Comparison of ENCODE assay signal across 8 cellular contexts in the genomic region with DNA sequence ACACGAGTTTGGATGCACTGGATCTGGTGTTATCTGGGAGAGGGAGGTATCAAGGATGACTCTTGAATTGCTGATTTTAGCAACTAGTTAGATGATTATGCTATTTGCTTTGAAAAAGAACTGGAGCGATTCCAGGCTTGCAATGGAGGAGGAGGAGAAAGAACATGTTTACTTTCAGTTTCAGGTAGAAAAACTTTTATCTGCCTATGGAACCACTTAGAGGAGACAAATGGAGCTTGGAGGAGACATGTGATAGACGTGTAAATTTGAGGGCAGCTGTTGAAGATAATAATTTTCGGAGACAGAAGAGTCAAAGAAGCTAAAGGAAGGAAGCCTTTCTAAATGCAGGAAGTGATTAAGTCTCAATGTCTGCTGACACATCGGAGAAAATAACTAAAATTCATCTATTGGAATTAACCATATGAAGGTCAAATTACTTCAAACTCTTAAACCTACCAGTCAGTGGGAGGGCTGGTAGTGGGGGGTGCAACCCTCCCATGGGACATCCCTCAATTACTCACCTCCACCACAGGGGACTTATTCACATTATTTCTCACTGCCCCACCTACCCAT. TPM values are rescaled to one million over a fixed set of nuclear protein-coding genes. Genes with fewer than 3 reads are reported as not detected.
A peak's percentile ranks its signal among the peaks of the same experiment; 100 is the strongest.
DNase-seq lines count a peak whose midpoint lies in the region; ATAC-seq and FAIRE-seq lines count a peak whose summit lies in the region.

No MANE protein-coding gene starts in this region.

- peak; percentile 97 for FAIRE-seq in islet of Langerhans (lab: Jason Lieb, UNC)

- DNase-seq in A172 (ENCODE audit: low spot score) = peak; percentile 31
- DNase-seq in HCEC 1CT = peak; percentile 58
- DNase-seq in activated CD4-positive, alpha-beta memory T cell treated with anti-CD3 and anti-CD28 coated beads, Interleukin-2, amount 10 ng/mL, durations not matched to agents 7 days and 5 days = no peak
- DNase-seq in islet precursor cell = no peak
- DNase-seq in NCI-H82 (lab: John Stamatoyannopoulos, UW) = no peak

- peak overlapping the region; percentile 60 to 79 (median 67) for H3K4me3 ChIP-seq in subcutaneous abdominal adipose tissue (ENCODE audit: low read depth in 1 of 5, low read length in 5 of 5)

- H3K9me3 Mint-ChIP-seq in activated CD4-positive, alpha-beta memory T cell treated with anti-CD3 and anti-CD28 coated beads, Interleukin-2, amount 10 ng/mL, durations not matched to agents 7 days and 5 days = peaks cover 4% of the 10 kb centered on the region

- H3K27ac ChIP-seq in subcutaneous abdominal adipose tissue (ENCODE audit: low read depth, low read length) = peak overlapping the region; percentile 64

- H3K27me3 ChIP-seq in subcutaneous abdominal adipose tissue (ENCODE audit: control insufficient read depth in 5 of 5, insufficient read depth in 4 of 5, low read length in 5 of 5) = no peaks in the 10 kb centered on the region

- H3K9ac ChIP-seq in subcutaneous abdominal adipose tissue (ENCODE audit: low read length in 5 of 5) = peak overlapping the region; percentile 2 to 79 (median 62)

- peak overlapping the region; percentile 12 for H3K4me3 Mint-ChIP-seq in activated CD4-positive, alpha-beta memory T cell treated with anti-CD3 and anti-CD28 coated beads, Interleukin-2, amount 10 ng/mL, durations not matched to agents 7 days and 5 days

- peaks cover 4% of the 10 kb centered on the region for H3K4me1 Mint-ChIP-seq in activated CD4-positive, alpha-beta memory T cell treated with anti-CD3 and anti-CD28 coated beads, Interleukin-2, amount 10 ng/mL, durations not matched to agents 7 days and 5 days

- H3K36me3 ChIP-seq in subcutaneous abdominal adipose tissue (ENCODE audit: control insufficient read depth in 5 of 5, insufficient read depth in 5 of 5, low read length in 5 of 5) = no peaks in the 10 kb centered on the region

- no peaks in the 10 kb centered on the region for H3K27me3 Mint-ChIP-seq in activated CD4-positive, alpha-beta memory T cell treated with anti-CD3 and anti-CD28 coated beads, Interleukin-2, amount 10 ng/mL, durations not matched to agents 7 days and 5 days

- no peaks in the 10 kb centered on the region for H3K9me3 ChIP-seq in subcutaneous abdominal adipose tissue (ENCODE audit: control insufficient read depth in 5 of 5, low read length in 5 of 5)

- CTCF ChIA-PET in activated CD4-positive, alpha-beta memory T cell treated with anti-CD3 and anti-CD28 coated beads, Interleukin-2, amount 10 ng/mL, durations not matched to agents 7 days and 5 days (lab: Charles Lee) = no interaction called here

- peaks cover 0 to 10% (median 5%) of the 10 kb centered on the region in 5 donors for H3K4me1 ChIP-seq in subcutaneous abdominal adipose tissue (ENCODE audit: control insufficient read depth in 5 of 5, insufficient read depth in 5 of 5, low read length in 5 of 5)

- POLR2A ChIA-PET in activated CD4-positive, alpha-beta memory T cell treated with anti-CD3 and anti-CD28 coated beads, Interleukin-2, amount 10 ng/mL, durations not matched to agents 7 days and 5 days (lab: Charles Lee) = no interaction called here

- no peak for ATAC-seq in GM19467 (IDR thresholded peaks at IDR 0.05; ENCODE audit: unreplicated experiment)

- no peaks in the 10 kb centered on the region for H3K36me3 Mint-ChIP-seq in activated CD4-positive, alpha-beta memory T cell treated with anti-CD3 and anti-CD28 coated beads, Interleukin-2, amount 10 ng/mL, durations not matched to agents 7 days and 5 days (ENCODE audit: low read depth)

- no peak overlapping the region for H3K27ac Mint-ChIP-seq in activated CD4-positive, alpha-beta memory T cell treated with anti-CD3 and anti-CD28 coated beads, Interleukin-2, amount 10 ng/mL, durations not matched to agents 7 days and 5 days

RNA-seq across cellular contexts. Expression of gene GNAI1, which starts 56.4 kb away (rescaled TPM):
- total RNA-seq in A172 (2014; rRNA removed; shearing (Covaris generic)) = 51.4 and 55.1 TPM in 2 replicates
- total RNA-seq in activated CD4-positive, alpha-beta memory T cell treated with anti-CD3 and anti-CD28 coated beads, Interleukin-2, amount 10 ng/mL, durations not matched to agents 7 days and 5 days = not detected

Comparison
In these comparisons a context has a peak if more than half of its experiments do, and no peak if none do; other contexts are left out.
1. DNase-seq: peak in A172 (single experiment) and HCEC 1CT (single experiment); none in activated CD4-positive, alpha-beta memory T cell treated with anti-CD3 and anti-CD28 coated beads, Interleukin-2, amount 10 ng/mL, durations not matched to agents 7 days and 5 days (single experiment), islet precursor cell (single experiment) and NCI-H82 (single experiment).
2. RNA of gene GNAI1, which starts 56.4 kb away (total RNA-seq): 51.4 to 55.1 TPM in A172; not detected in activated CD4-positive, alpha-beta memory T cell treated with anti-CD3 and anti-CD28 coated beads, Interleukin-2, amount 10 ng/mL, durations not matched to agents 7 days and 5 days; every median in the first group is over 10 times any median in the second.